20 cellular contexts compared by ENCODE assay signal in the genomic region with DNA sequence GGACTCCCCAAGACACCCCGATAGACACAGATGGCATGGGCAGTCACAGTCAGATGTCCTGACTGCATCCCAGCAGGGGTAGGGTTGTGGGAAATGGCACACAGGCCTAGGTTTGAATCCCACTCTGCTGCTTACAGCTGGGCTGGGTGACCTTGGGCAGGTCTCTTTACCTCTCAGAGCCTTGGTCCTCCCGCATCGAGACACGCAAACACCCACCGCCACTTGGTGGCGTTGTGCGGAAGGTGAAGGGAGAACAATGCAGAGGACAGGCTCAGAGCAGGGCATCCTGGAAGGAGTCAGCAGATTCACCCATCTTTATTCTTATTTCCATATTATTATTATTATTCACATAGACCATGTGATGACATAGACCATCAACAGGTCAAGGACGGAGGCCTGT.
DNase-seq lines count a peak whose midpoint lies in the region; ATAC-seq, FAIRE-seq and TF ChIP-seq lines count a peak whose summit lies in the region.
"Had no signal": no experiment of that assay in that cellular context is flagged by ENCODE, and none has a peak within 500 bp of the region (broad histone marks: within the 10 kb centered on the region; RNA-seq: fewer than 3 reads in every experiment).

No MANE protein-coding gene starts in this region.

- peaks cover 9% of the 10 kb centered on the region; the same call in 2 of the 3 replicates for H3K4me1 ChIP-seq in A549
- no peaks in the 10 kb centered on the region for H3K4me1 ChIP-seq in OCI-LY7 (ENCODE audit: insufficient read depth, low read length, poor library complexity, severe bottlenecking)
- H3K4me1 ChIP-seq: vagina had no signal

- H3K9me3 ChIP-seq in A549 (no peaks in the 10 kb centered on the region), OCI-LY7 (ENCODE audit: low read length) (no peaks in the 10 kb centered on the region)
- H3K9me3 ChIP-seq: BLaER1 treated with 17β-estradiol and CSF1 and Interleukin-3, amounts not matched to agents 10 nM and 100 nM; esophagus muscularis mucosa; vagina had no signal

- peaks cover 5% of the 10 kb centered on the region for H3K36me3 Mint-ChIP-seq in endothelial cell (ENCODE audit: low read depth, unreplicated experiment)
- H3K36me3 Mint-ChIP-seq in activated CD4-positive, alpha-beta T cell treated with anti-CD3 and anti-CD28 coated beads, Interleukin-2, amount 10 ng/mL, durations not matched to agents 7 days and 5 days (ENCODE audit: low read depth) = no peaks in the 10 kb centered on the region

- DNase-seq in A549 (ENCODE audit: low read depth in 1 of 2, low spot score in 1 of 2) (peak; percentile 13 to 41), GM12865 (ENCODE audit: low read depth) (peak; percentile 20), OCI-LY7 (ENCODE audit: low spot score) (peak; percentile 22), endothelial cell (ENCODE audit: low spot score) (peak; percentile 33), amygdala (lab: John Stamatoyannopoulos, UW) (no peak)
- DNase-seq in activated CD4-positive, alpha-beta T cell treated with anti-CD3 and anti-CD28 coated beads, Interleukin-2, amount 10 ng/mL, durations not matched to agents 7 days and 5 days = no peak
- DNase-seq: activated gamma-delta T cell treated with Interleukin-2 at 50 U/mL for 16 hours; left cardiac atrium; NCI-H187 treated with DMSO at 0.1 percent for 48 hours; NCI-H524 treated with DMSO at 0.1 percent for 48 hours; stimulated activated CD4-positive, alpha-beta T cell treated with anti-CD3 and anti-CD28 coated beads, Interleukin-12 subunit alpha, Interleukin-12 subunit beta, amount 100 ng/mL, for 4 hours; stimulated activated naive CD8-positive, alpha-beta T cell treated with anti-CD3 and anti-CD28 coated beads, Interleukin-15, amount 100 ng/mL, for 72 hours; T1000 had no signal

- H3K9me3 Mint-ChIP-seq in endothelial cell (ENCODE audit: unreplicated experiment) = no peaks in the 10 kb centered on the region
- H3K9me3 Mint-ChIP-seq in activated CD4-positive, alpha-beta T cell treated with anti-CD3 and anti-CD28 coated beads, Interleukin-2, amount 10 ng/mL, durations not matched to agents 7 days and 5 days = no peaks in the 10 kb centered on the region

- no peak for FAIRE-seq in A549 (lab: Jason Lieb, UNC)

- BruUV-seq in OCI-LY7 (replicated peaks; lab: Mats Ljungman, UMichigan) = no TSS peak

- intact Hi-C loops in OCI-LY7 (cut with micrococcal nuclease; ENCODE audit: unreplicated experiment) = no loop called here

- H2AFZ ChIP-seq in OCI-LY7 (ENCODE audit: low read length) = no peak overlapping the region

- peak; percentile 39 to 57; a peak in 4 of 5 replicates for TF ChIP-seq RAD21 in A549 (conservative IDR thresholded peaks at IDR 0.05 in 1 of 2, IDR thresholded peaks at IDR 0.05 in 1 of 2)

- no peak for TF ChIP-seq POLR2A in A549 (IDR thresholded peaks at IDR 0.05; ENCODE audit: low read length)

- H3K27ac Mint-ChIP-seq in endothelial cell (ENCODE audit: unreplicated experiment) = no peak overlapping the region
- H3K27ac Mint-ChIP-seq in activated CD4-positive, alpha-beta T cell treated with anti-CD3 and anti-CD28 coated beads, Interleukin-2, amount 10 ng/mL, durations not matched to agents 7 days and 5 days = no peak overlapping the region
- H3K27ac Mint-ChIP-seq: progenitor cell of endocrine pancreas; stimulated activated naive CD8-positive, alpha-beta T cell treated with anti-CD3 and anti-CD28 coated beads, Interleukin-15, amount 100 ng/mL, for 72 hours had no signal

- POLR2A ChIA-PET in A549 (lab: Yijun Ruan, JAX) (no interaction called here), OCI-LY7 (lab: Charles Lee) (no interaction called here)
- POLR2A ChIA-PET in activated CD4-positive, alpha-beta T cell treated with anti-CD3 and anti-CD28 coated beads, Interleukin-2, amount 10 ng/mL, durations not matched to agents 7 days and 5 days (lab: Charles Lee) = no interaction called here

- H3K36me3 ChIP-seq in OCI-LY7 (ENCODE audit: insufficient read depth, low read length) = no peaks in the 10 kb centered on the region
- H3K36me3 ChIP-seq: vagina had no signal

- 70% methylated on average over 8 of the region's 8 CpGs for WGBS in A549 (ENCODE audit: missing lambda C conversion rate)

- TF ChIP-seq EP300 in A549 (IDR thresholded peaks at IDR 0.05) = no peak

- H3K9me2 ChIP-seq in OCI-LY7 (ENCODE audit: insufficient read depth, low read length) = no peaks in the 10 kb centered on the region

- no peaks in the 10 kb centered on the region for H4K20me1 ChIP-seq in OCI-LY7 (ENCODE audit: insufficient read depth, low read length)
- H4K20me1 ChIP-seq: BLaER1 treated with 17β-estradiol and CSF1 and Interleukin-3, amounts not matched to agents 10 nM and 100 nM had no signal

- H3K79me2 ChIP-seq in OCI-LY7 (ENCODE audit: insufficient read depth, low read depth, low read length) = no peaks in the 10 kb centered on the region

- no peak overlapping the region for H3K4me3 Mint-ChIP-seq in endothelial cell (ENCODE audit: unreplicated experiment)
- H3K4me3 Mint-ChIP-seq in activated CD4-positive, alpha-beta T cell treated with anti-CD3 and anti-CD28 coated beads, Interleukin-2, amount 10 ng/mL, durations not matched to agents 7 days and 5 days = no peak overlapping the region
- H3K4me3 Mint-ChIP-seq: stimulated activated naive CD8-positive, alpha-beta T cell treated with anti-CD3 and anti-CD28 coated beads, Interleukin-15, amount 100 ng/mL, for 72 hours had no signal

- peak; percentile 30 for TF ChIP-seq CTCF in A549 (IDR thresholded peaks at IDR 0.05)
- TF ChIP-seq CTCF in GM12865 (IDR thresholded peaks at IDR 0.05; ENCODE audit: insufficient read depth, low read depth, low read length, missing control alignments) = no peak
- peak; percentile 68 for TF ChIP-seq CTCF in OCI-LY7 (conservative IDR thresholded peaks at IDR 0.05; ENCODE audit: low read length)
- no peak for TF ChIP-seq CTCF in endothelial cell (IDR thresholded peaks at IDR 0.05; ENCODE audit: unreplicated experiment)

- peaks cover 2% of the 10 kb centered on the region for H3K4me1 Mint-ChIP-seq in endothelial cell (ENCODE audit: unreplicated experiment)
- no peaks in the 10 kb centered on the region for H3K4me1 Mint-ChIP-seq in activated CD4-positive, alpha-beta T cell treated with anti-CD3 and anti-CD28 coated beads, Interleukin-2, amount 10 ng/mL, durations not matched to agents 7 days and 5 days
- H3K4me1 Mint-ChIP-seq: stimulated activated naive CD8-positive, alpha-beta T cell treated with anti-CD3 and anti-CD28 coated beads, Interleukin-15, amount 100 ng/mL, for 72 hours had no signal

- H3K27me3 Mint-ChIP-seq in endothelial cell (ENCODE audit: unreplicated experiment) = peaks cover 2% of the 10 kb centered on the region
- no peaks in the 10 kb centered on the region for H3K27me3 Mint-ChIP-seq in activated CD4-positive, alpha-beta T cell treated with anti-CD3 and anti-CD28 coated beads, Interleukin-2, amount 10 ng/mL, durations not matched to agents 7 days and 5 days
- H3K27me3 Mint-ChIP-seq: progenitor cell of endocrine pancreas; stimulated activated naive CD8-positive, alpha-beta T cell treated with anti-CD3 and anti-CD28 coated beads, Interleukin-15, amount 100 ng/mL, for 72 hours had no signal

- no peak overlapping the region for H3K4me3 ChIP-seq in A549
- no peak overlapping the region for H3K4me3 ChIP-seq in GM12865 (ENCODE audit: low read depth, low read length)
- no peak overlapping the region for H3K4me3 ChIP-seq in OCI-LY7 (ENCODE audit: low read depth, low read length, poor library complexity, severe bottlenecking)
- H3K4me3 ChIP-seq: BLaER1 treated with 17β-estradiol and CSF1 and Interleukin-3, amounts not matched to agents 10 nM and 100 nM; esophagus muscularis mucosa; vagina had no signal

- peak; percentile 54 to 83; a peak in 3 of 6 replicates for ATAC-seq in A549
- no peak for ATAC-seq in HG02798 (IDR thresholded peaks at IDR 0.05; ENCODE audit: poor library complexity, unreplicated experiment)
- no peak for ATAC-seq in GM18868 (IDR thresholded peaks at IDR 0.05; ENCODE audit: unreplicated experiment)
- ATAC-seq: left cardiac atrium; Right ventricle myocardium inferior; stimulated activated naive CD8-positive, alpha-beta T cell treated with anti-CD3 and anti-CD28 coated beads, Interleukin-15, amount 100 ng/mL, for 72 hours had no signal

- H3K4me2 ChIP-seq in A549 (no peak overlapping the region), OCI-LY7 (ENCODE audit: low read length) (no peak overlapping the region)
- H3K4me2 ChIP-seq: BLaER1 treated with 17β-estradiol and CSF1 and Interleukin-3, amounts not matched to agents 10 nM and 100 nM had no signal

- CTCF ChIA-PET in A549 (lab: Yijun Ruan, JAX) (interaction anchor here (1.2 kb wide), 1 partner anchor 124 kb away, joined by 3 read pairs; no protein-coding TSS in a partner anchor), OCI-LY7 (lab: Charles Lee; ENCODE audit: unreplicated experiment) (no interaction called here)
- CTCF ChIA-PET in activated CD4-positive, alpha-beta T cell treated with anti-CD3 and anti-CD28 coated beads, Interleukin-2, amount 10 ng/mL, durations not matched to agents 7 days and 5 days (lab: Charles Lee) = interaction anchor here (0.6 kb wide), 1 partner anchor 115 kb away, joined by 4 read pairs; no protein-coding TSS in a partner anchor

- H3K27ac ChIP-seq in A549 (0 out of 6 replicates have a peak overlapping the region, but pooled peaks of 1 of the 2 experiments have one; percentile 46), OCI-LY7 (ENCODE audit: low read depth, low read length, poor library complexity, severe bottlenecking) (no peak overlapping the region)
- H3K27ac ChIP-seq: BLaER1 treated with 17β-estradiol and CSF1 and Interleukin-3, amounts not matched to agents 10 nM and 100 nM; esophagus muscularis mucosa; vagina had no signal

TF ChIP-seq in A549, 52 proteins besides CTCF, POLR2A, EP300 and RAD21 (continues in another document):
- peak; percentile 44; the same call in 1 of the 3 replicates for TF ChIP-seq SMC3 (IDR thresholded peaks at IDR 0.05)
- no peak for TF ChIP-seq TP53 (CRISPR knock-in tag; IDR thresholded peaks at IDR 0.05)

Comparison
In these comparisons a context has a peak if more than half of its experiments do, and no peak if none do; other contexts are left out.
1. ATAC-seq: peak in A549 (2 of 2); none in HG02798 (single experiment) and GM18868 (single experiment).
2. DNase-seq: peak in A549 (2 of 2), GM12865 (single experiment), OCI-LY7 (single experiment) and endothelial cell (single experiment); none in amygdala (0 of 56) and activated CD4-positive, alpha-beta T cell treated with anti-CD3 and anti-CD28 coated beads, Interleukin-2, amount 10 ng/mL, durations not matched to agents 7 days and 5 days (single experiment).
3. CTCF ChIP-seq: peak in A549 (single experiment) and OCI-LY7 (single experiment); none in GM12865 (single experiment) and endothelial cell (single experiment).